ENCODE assay signal across 18 cellular contexts in genomic region chr17:19000531-19001011, GRCh38. TPM values are rescaled to one million over a fixed set of nuclear protein-coding genes. Genes with fewer than 3 reads are reported as not detected.
DNase-seq lines count a peak whose midpoint lies in the region; ATAC-seq, FAIRE-seq and TF ChIP-seq lines count a peak whose summit lies in the region.
"Had no signal": no experiment of that assay in that cellular context is flagged by ENCODE, and none has a peak within 500 bp of the region (broad histone marks: within the 10 kb centered on the region; RNA-seq: fewer than 3 reads in every experiment).

No MANE protein-coding gene starts in this region.

- H3K9me3 ChIP-seq in NT2/D1 (ENCODE audit: insufficient read depth, low read length) (no peaks in the 10 kb centered on the region), endocrine pancreas (ENCODE audit: control insufficient read depth, low read length) (no peaks in the 10 kb centered on the region), mucosa of stomach (ENCODE audit: control insufficient read depth, low read length) (no peaks in the 10 kb centered on the region), kidney (ENCODE audit: control insufficient read depth in 1 of 2, low read length in 2 of 2) (no peaks in the 10 kb centered on the region)

- no peak for ATAC-seq in HG03460 (IDR thresholded peaks at IDR 0.05; ENCODE audit: unreplicated experiment)
- ATAC-seq: stimulated activated memory B cell treated with anti-CD40 and anti-IgM and Interleukin-4, amounts not matched to agents 10 μg/mL and 1 μg/mL and 100 μg/mL, for 72 hours had no signal

- intact Hi-C loops in kidney (cut with DNase I) = no loop called here

- H3K36me3 ChIP-seq in NT2/D1 (ENCODE audit: insufficient read depth, insufficient read length, low read length) = peaks cover 65% of the 10 kb centered on the region
- no peaks in the 10 kb centered on the region for H3K36me3 ChIP-seq in endocrine pancreas (ENCODE audit: control insufficient read depth, insufficient read depth, low read length)
- no peaks in the 10 kb centered on the region for H3K36me3 ChIP-seq in mucosa of stomach (ENCODE audit: control insufficient read depth, insufficient read depth, low read length)
- no peaks in the 10 kb centered on the region for H3K36me3 ChIP-seq in kidney (ENCODE audit: control insufficient read depth in 1 of 2, insufficient read depth in 2 of 2, low read length in 2 of 2)

- TF ChIP-seq CTCF in kidney (IDR thresholded peaks at IDR 0.05; ENCODE audit: borderline replicate concordance, extremely low read depth, insufficient read depth) = no peak

- H3K27ac ChIP-seq in kidney (ENCODE audit: low read depth in 2 of 2, low read length in 2 of 2) (no peak overlapping the region), substantia nigra (ENCODE audit: low read depth, low read length, poor library complexity, severe bottlenecking) (no peak overlapping the region)
- H3K27ac ChIP-seq: HL-60 had no signal

- H3K4me1 ChIP-seq in NT2/D1 (ENCODE audit: insufficient read depth, insufficient read length) = peaks cover 30% of the 10 kb centered on the region
- no peaks in the 10 kb centered on the region for H3K4me1 ChIP-seq in endocrine pancreas (ENCODE audit: control insufficient read depth, insufficient read depth, low read length)
- peaks cover 49% of the 10 kb centered on the region for H3K4me1 ChIP-seq in mucosa of stomach (ENCODE audit: control insufficient read depth, insufficient read depth, low read length)
- peaks cover 0 to 8% of the 10 kb centered on the region in 2 donors for H3K4me1 ChIP-seq in kidney (ENCODE audit: control insufficient read depth in 1 of 2, insufficient read depth in 1 of 2, low read depth in 1 of 2, low read length in 2 of 2)

- H3K4me3 ChIP-seq in NT2/D1 (ENCODE audit: insufficient read length, low read depth) = no peak overlapping the region
- H3K4me3 ChIP-seq in endocrine pancreas (ENCODE audit: control insufficient read depth, insufficient read depth, low read length) = no peak overlapping the region
- H3K4me3 ChIP-seq in mucosa of stomach (ENCODE audit: low read length) = no peak overlapping the region
- H3K4me3 ChIP-seq in kidney (ENCODE audit: low read length in 2 of 2) = no peak overlapping the region

- peak; percentile 69 for DNase-seq in AG20443 (ENCODE audit: low spot score)
- no peak for DNase-seq in NT2/D1 (ENCODE audit: low read depth, low spot score)
- DNase-seq in NCI-H2196 treated with DMSO at 0.1 percent for 48 hours (lab: John Stamatoyannopoulos, UW; ENCODE audit: unreplicated experiment) = no peak
- DNase-seq in kidney = no peak
- no peak for DNase-seq in substantia nigra (lab: John Stamatoyannopoulos, UW)
- DNase-seq: activated T-cell treated with anti-CD3 and anti-CD28 coated beads, Interleukin-2, amount 50 U/mL, for 1 hour; NCI-H1048; NCI-H510A; occipital lobe; SIG-M5; stimulated activated CD4-positive, alpha-beta T cell treated with anti-CD3 and anti-CD28 coated beads, Interleukin-2, amount 100 ng/mL, for 24 hours had no signal

- FAIRE-seq in kidney (lab: Jason Lieb, UNC) = no peak

- H3K9ac ChIP-seq in NT2/D1 (ENCODE audit: insufficient read length, low read depth) = peak overlapping the region; percentile 3
- peak overlapping the region; percentile 51 for H3K9ac ChIP-seq in endocrine pancreas (ENCODE audit: control insufficient read depth, insufficient read depth, low read length)
- H3K9ac ChIP-seq in mucosa of stomach (ENCODE audit: low read length) = peak overlapping the region; percentile 32
- no peak overlapping the region for H3K9ac ChIP-seq in kidney (ENCODE audit: low read length in 2 of 2)

- H3K27me3 ChIP-seq in NT2/D1 (ENCODE audit: insufficient read depth, insufficient read length) (no peaks in the 10 kb centered on the region), endocrine pancreas (ENCODE audit: control insufficient read depth, insufficient read depth, low read length) (no peaks in the 10 kb centered on the region), mucosa of stomach (ENCODE audit: control insufficient read depth, insufficient read depth, low read length) (no peaks in the 10 kb centered on the region)

RNA-seq across cellular contexts. Expression of gene FAM83G, which starts 4.0 kb away (rescaled TPM):
- 8.0 TPM for total RNA-seq in kidney
- 4.9 TPM for polyA plus RNA-seq in kidney (ENCODE audit: insufficient read depth, low read depth, low replicate concordance)

RNA-seq across cellular contexts. Expression of gene GRAP, which starts 46.2 kb away (rescaled TPM):
- 8.4 TPM for total RNA-seq in kidney
- polyA plus RNA-seq in kidney (ENCODE audit: insufficient read depth, low read depth, low replicate concordance) = 7.0 TPM

RNA-seq across cellular contexts. Expression of gene SLC5A10, which starts 48.6 kb away (rescaled TPM):
- 9.7 TPM for total RNA-seq in kidney
- polyA plus RNA-seq in kidney (ENCODE audit: insufficient read depth, low read depth, low replicate concordance) = 16.5 TPM
- total RNA-seq: epithelial cell of proximal tubule, G401, occipital lobe had no signal

Comparison
In these comparisons a context has a peak if more than half of its experiments do, and no peak if none do; other contexts are left out.
1. H3K9ac ChIP-seq: peak in NT2/D1 (single experiment), endocrine pancreas (single experiment) and mucosa of stomach (single experiment); none in kidney (0 of 2).